Comparison of ENCODE assay signal across 1 cellular context in genomic region chr9:129100383-129101169, GRCh38.
TF ChIP-seq lines count a peak whose summit lies in the region.

No MANE protein-coding gene starts in this region.

TF ChIP-seq in WTC11, 78 proteins besides CTCF, POLR2A, EP300 and RAD21 (continued from another document):
- TF ChIP-seq MAX (CRISPR knock-in tag; IDR thresholded peaks at IDR 0.05) (peak; percentile 93), ATF6 (CRISPR knock-in tag; IDR thresholded peaks at IDR 0.05) (no peak)
